ENCODE assay signal across 1 cellular context in the genomic region with DNA sequence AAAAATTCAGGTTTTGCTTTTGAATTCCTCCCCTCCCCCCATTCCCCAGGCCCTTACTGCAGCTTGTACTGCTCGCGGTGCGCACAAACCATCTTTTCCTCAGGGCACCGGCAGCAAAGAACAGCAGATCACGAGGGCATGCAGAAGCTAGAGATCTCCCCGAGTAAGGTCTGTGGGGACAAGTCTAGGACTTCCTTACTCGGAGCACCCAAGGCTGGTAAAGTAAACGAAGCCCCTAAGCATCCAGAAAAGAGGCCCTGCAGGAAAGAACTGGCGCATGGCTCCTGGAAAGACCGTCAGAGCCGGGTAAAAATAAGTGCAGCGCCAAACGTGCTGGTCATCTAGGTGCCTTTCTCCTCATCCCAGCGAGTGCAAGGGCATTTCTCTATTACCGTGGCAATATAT.
TF ChIP-seq lines count a peak whose summit lies in the region.

No MANE protein-coding gene starts in this region.

TF ChIP-seq in HCT116, 20 proteins besides CTCF, POLR2A, EP300 and RAD21:
- no peak for TF ChIP-seq SP1 (IDR thresholded peaks at IDR 0.05; ENCODE audit: low read depth)
- no peak for TF ChIP-seq ZFX (IDR thresholded peaks at IDR 0.05)
- no peak for TF ChIP-seq YY1 (IDR thresholded peaks at IDR 0.05; ENCODE audit: extremely low read depth, insufficient replicate concordance, low read depth, low read length)
- 0 out of 2 replicates have a peak, but pooled peaks have one; percentile 21 for TF ChIP-seq SIN3A (IDR thresholded peaks at IDR 0.05; ENCODE audit: low read depth)
TF ChIP-seq in HCT116: peak in this region for 1.
